1 cellular context compared by ENCODE assay signal in genomic region chr3:133831966-133832801, GRCh38.
TF ChIP-seq lines count a peak whose summit lies in the region.

No MANE protein-coding gene starts in this region.

TF ChIP-seq in HCT116, 20 proteins besides CTCF, POLR2A, EP300 and RAD21 (continued from another document):
- no peak for TF ChIP-seq ATF3 (IDR thresholded peaks at IDR 0.05)
